ENCODE assay signal across 11 cellular contexts in genomic region chr20:24468401-24469115, GRCh38. TPM values are rescaled to one million over a fixed set of nuclear protein-coding genes. Genes with fewer than 3 reads are reported as not detected.
A peak's percentile ranks its signal among the peaks of the same experiment; 100 is the strongest.
DNase-seq lines count a peak whose midpoint lies in the region; ATAC-seq, FAIRE-seq and TF ChIP-seq lines count a peak whose summit lies in the region.
"Had no signal": no experiment of that assay in that cellular context is flagged by ENCODE, and none has a peak within 500 bp of the region (broad histone marks: within the 10 kb centered on the region; RNA-seq: fewer than 3 reads in every experiment).

No MANE protein-coding gene starts in this region.

- H3K4me1 ChIP-seq in GM23338 (ENCODE audit: insufficient read depth) (peaks cover 35% of the 10 kb centered on the region), keratinocyte (ENCODE audit: control insufficient read depth, extremely low read depth, insufficient read depth, low read length) (peaks cover 7% of the 10 kb centered on the region), sigmoid colon (peaks cover 0 to 40% (median 30%) of the 10 kb centered on the region in 4 donors), PC-9 (replicated peaks; ENCODE audit: insufficient read depth) (no peaks in the 10 kb centered on the region)

- no peaks in the 10 kb centered on the region for H3K9me1 ChIP-seq in keratinocyte (ENCODE audit: control insufficient read depth, extremely low read depth, insufficient read depth, low read length)

- H3K27ac Mint-ChIP-seq in GM23338 (no peak overlapping the region), brain (peak overlapping the region in 1 of 5 experiments; percentile 19)
- H3K27ac Mint-ChIP-seq: CD8-positive, alpha-beta memory T cell had no signal

- no peak for TF ChIP-seq POLR2A in sigmoid colon (IDR thresholded peaks at IDR 0.05)

- H3K36me3 Mint-ChIP-seq in GM23338 (ENCODE audit: low read depth) (no peaks in the 10 kb centered on the region; the same call in 2 of the 3 replicates), brain (no peaks in the 10 kb centered on the region)
- H3K36me3 Mint-ChIP-seq: CD8-positive, alpha-beta memory T cell had no signal

- intact Hi-C loops in sigmoid colon (cut with DNase I), result loop anchor here (10.0 kb wide), 2 partner anchors 94 to 304 kb away; no protein-coding TSS in a partner anchor
- intact Hi-C loops in PC-9 (cut with micrococcal nuclease; ENCODE audit: unreplicated experiment), result no loop called here

- peaks cover 20% of the 10 kb centered on the region for H3K79me2 ChIP-seq in GM23338 (replicated peaks; ENCODE audit: insufficient read depth)
- no peaks in the 10 kb centered on the region for H3K79me2 ChIP-seq in keratinocyte (ENCODE audit: control insufficient read depth, insufficient read depth, low read length)
- H3K79me2 ChIP-seq in PC-9 (ENCODE audit: low read depth), result no peaks in the 10 kb centered on the region

- no peak for TF ChIP-seq CTCF in GM23338 (conservative IDR thresholded peaks at IDR 0.05; ENCODE audit: low read depth in 2 of 2)
- TF ChIP-seq CTCF in brain (conservative IDR thresholded peaks at IDR 0.05), result no peak
- no peak for TF ChIP-seq CTCF in keratinocyte (optimal IDR thresholded peaks at IDR 0.05 in 1 of 3, IDR thresholded peaks at IDR 0.05 in 1 of 3, conservative IDR thresholded peaks at IDR 0.05 in 1 of 3; ENCODE audit: extremely low read depth in 1 of 3, insufficient read depth in 2 of 3, low read length in 3 of 3)
- TF ChIP-seq CTCF in sigmoid colon (IDR thresholded peaks at IDR 0.05), result no peak
- TF ChIP-seq CTCF in PC-9 (conservative IDR thresholded peaks at IDR 0.05), result no peak

- H3K9me3 ChIP-seq in keratinocyte (ENCODE audit: control insufficient read depth, low read depth, low read length) (no peaks in the 10 kb centered on the region), sigmoid colon (no peaks in the 10 kb centered on the region), PC-9 (ENCODE audit: insufficient read depth, low read depth) (no peaks in the 10 kb centered on the region)

- H3K4me3 ChIP-seq in GM23338, result peak overlapping the region; percentile 91
- no peak overlapping the region for H3K4me3 ChIP-seq in keratinocyte (ENCODE audit: control insufficient read depth in 2 of 3, extremely low read depth in 1 of 3, insufficient read depth in 2 of 3, low read depth in 1 of 3, low read length in 3 of 3)
- H3K4me3 ChIP-seq in sigmoid colon, result peak overlapping the region in 3 of 4 donors; percentile 38 to 56 (median 54)
- no peak overlapping the region for H3K4me3 ChIP-seq in PC-9
- H3K4me3 ChIP-seq: SK-N-MC had no signal

- H3K9ac ChIP-seq in keratinocyte (ENCODE audit: control insufficient read depth, extremely low read depth, insufficient read depth, low read length), result no peak overlapping the region

- H4K20me1 ChIP-seq in GM23338 (replicated peaks; ENCODE audit: insufficient read depth) (peaks cover 9% of the 10 kb centered on the region), keratinocyte (ENCODE audit: control insufficient read depth, extremely low read depth, insufficient read depth, low read length) (no peaks in the 10 kb centered on the region), PC-9 (ENCODE audit: insufficient read depth) (no peaks in the 10 kb centered on the region)

- H3F3A ChIP-seq in GM23338 (replicated peaks; ENCODE audit: low read depth) (no peaks in the 10 kb centered on the region), PC-9 (ENCODE audit: insufficient read depth, low read depth) (no peaks in the 10 kb centered on the region)

- DNase-seq in GM23338 (ENCODE audit: low spot score), result no peak
- no peak for DNase-seq in keratinocyte (ENCODE audit: low read depth, low spot score)
- no peak for DNase-seq in sigmoid colon
- no peak for DNase-seq in PC-9
- DNase-seq in cerebellar nuclear complex (lab: John Stamatoyannopoulos, UW), result no peak
- DNase-seq in Ammon's horn (ENCODE audit: low spot score), result no peak
- DNase-seq in effector CD4-positive, alpha-beta T cell, result no peak
- DNase-seq: CD8-positive, alpha-beta memory T cell had no signal

- ATAC-seq in GM23338, result peak; percentile 5

- POLR2A ChIA-PET in PC-9 (lab: Charles Lee; ENCODE audit: unreplicated experiment), result no interaction called here

- peaks cover 8% of the 10 kb centered on the region; the same call in 1 of the 2 replicates for H3K9me2 ChIP-seq in GM23338 (ENCODE audit: insufficient read depth)
- H3K9me2 ChIP-seq in PC-9 (ENCODE audit: insufficient read depth), result no peaks in the 10 kb centered on the region

- no peak for TF ChIP-seq EP300 in sigmoid colon (IDR thresholded peaks at IDR 0.05)

- FAIRE-seq in keratinocyte (lab: Jason Lieb, UNC), result no peak

- H3K4me1 Mint-ChIP-seq in GM23338 (peaks cover 42% of the 10 kb centered on the region), brain (peaks cover 53% of the 10 kb centered on the region)
- H3K4me1 Mint-ChIP-seq: CD8-positive, alpha-beta memory T cell; central memory CD8-positive, alpha-beta T cell had no signal

- H3K27me3 Mint-ChIP-seq in GM23338 (ENCODE audit: insufficient read depth, low read depth, poor library complexity) (peaks cover 57% of the 10 kb centered on the region), brain (peaks cover 80% of the 10 kb centered on the region)

- no TSS peak for BruUV-seq in PC-9 (replicated peaks; lab: Mats Ljungman, UMichigan)

- H3K9me3 Mint-ChIP-seq in GM23338 (no peaks in the 10 kb centered on the region), brain (no peaks in the 10 kb centered on the region)
- H3K9me3 Mint-ChIP-seq: CD8-positive, alpha-beta memory T cell; central memory CD8-positive, alpha-beta T cell had no signal

- CTCF ChIA-PET in PC-9 (lab: Charles Lee), result no interaction called here

- H3K4me3 Mint-ChIP-seq in GM23338 (peak overlapping the region; percentile 75), brain (peak overlapping the region; percentile 49 to 79 (median 70))
- H3K4me3 Mint-ChIP-seq: CD8-positive, alpha-beta memory T cell; central memory CD8-positive, alpha-beta T cell had no signal

- H2AFZ ChIP-seq in GM23338 (peak overlapping the region; percentile 96), keratinocyte (ENCODE audit: control insufficient read depth, low read length) (no peak overlapping the region), PC-9 (no peak overlapping the region)

- H3K27me3 ChIP-seq in GM23338 (ENCODE audit: insufficient read depth) (peaks cover 80% of the 10 kb centered on the region), keratinocyte (ENCODE audit: control insufficient read depth, extremely low read depth, insufficient read depth, low read length) (peaks cover 52% of the 10 kb centered on the region), sigmoid colon (peaks cover 5 to 55% (median 40%) of the 10 kb centered on the region in 3 donors), PC-9 (ENCODE audit: insufficient read depth, low read depth) (no peaks in the 10 kb centered on the region)

- dilution Hi-C loops in keratinocyte (cut with MboI; ENCODE audit: extremely low pct_ligation_motif_present, low sequenced_read_pairs), result no loop called here

- H3K36me3 ChIP-seq in GM23338 (ENCODE audit: insufficient read depth) (no peaks in the 10 kb centered on the region), keratinocyte (ENCODE audit: control insufficient read depth in 2 of 2, extremely low read depth in 1 of 2, insufficient read depth in 2 of 2, low read length in 2 of 2) (no peaks in the 10 kb centered on the region), sigmoid colon (no peaks in the 10 kb centered on the region), PC-9 (ENCODE audit: low read depth) (no peaks in the 10 kb centered on the region)

- H3K27ac ChIP-seq in GM23338 (ENCODE audit: low read depth), result no peak overlapping the region
- no peak overlapping the region for H3K27ac ChIP-seq in keratinocyte (ENCODE audit: control insufficient read depth, insufficient read depth, low read length)
- H3K27ac ChIP-seq in sigmoid colon, result no peak overlapping the region
- no peak overlapping the region for H3K27ac ChIP-seq in PC-9
- H3K27ac ChIP-seq: SK-N-MC had no signal

- 42 to 61% methylated on average over 23 of the region's 23 CpGs for WGBS in sigmoid colon, 2 donors

- H3K4me2 ChIP-seq in GM23338 (peak overlapping the region; percentile 100), keratinocyte (ENCODE audit: control insufficient read depth, extremely low read depth, insufficient read depth, low read depth, low read length) (peak overlapping the region; percentile 77), PC-9 (no peak overlapping the region)

RNA-seq across cellular contexts. Expression of gene SYNDIG1, which starts 0.9 kb away (rescaled TPM):
- total RNA-seq in GM23338 (2014; rRNA removed; shearing (Covaris generic)), result 4.8 and 7.4 TPM in 2 replicates
- 2.8 and 3.0 TPM in 2 replicates for polyA plus RNA-seq in GM23338 (2016; fragmentation: Nextera tagmentation; extraction: Ambion mirVana)
- polyA plus RNA-seq in brain (ENCODE audit: insufficient read depth, low read depth, low replicate concordance), result 19.3 TPM
- polyA plus RNA-seq in keratinocyte, result 0.37 to 1.7 TPM (median 0.38 TPM) in 3 replicates
- polyA plus RNA-seq in keratinocyte (2011; ENCODE audit: low read depth), result not detected
- 0.69 and 1.1 TPM in 2 replicates for polyA plus RNA-seq in keratinocyte (2011; cell fraction: cytosol; rRNA removed)
- 0.79 and 2.9 TPM in 2 replicates for polyA plus RNA-seq in keratinocyte (2011; cell fraction: nucleus; rRNA removed)
- 0.10 and 1.9 TPM in 2 replicates for polyA plus RNA-seq in keratinocyte (2012; ENCODE audit: low replicate concordance)
- polyA minus RNA-seq in keratinocyte, result 0.26 to 4.0 TPM (median 0.38 TPM) in 3 replicates
- 0.77 TPM for polyA minus RNA-seq in keratinocyte (2011; cell fraction: cytosol; rRNA and poly(A)+ RNA removed)
- 1.5 and 4.3 TPM in 2 replicates for polyA minus RNA-seq in keratinocyte (2011; cell fraction: nucleus; rRNA and poly(A)+ RNA removed)
- total RNA-seq in sigmoid colon, result under 1 TPM in 3 of 4 donors, not detected in 1; 0.16 to 0.36 (median 0.27) TPM
- under 1 TPM in 2 of 3 donors, not detected in 1; 0.60 to 0.69 TPM for polyA plus RNA-seq in sigmoid colon
- 0.17 and 0.35 TPM in 2 replicates for total RNA-seq in PC-9 (2021)
- total RNA-seq: CD8-positive, alpha-beta memory T cell had no signal
- polyA plus RNA-seq: CD8-positive, alpha-beta memory T cell had no signal

Comparison
In these comparisons a context has a peak if more than half of its experiments do, and no peak if none do; other contexts are left out.
1. H3K4me3 ChIP-seq: peak in GM23338 (single experiment) and sigmoid colon (3 of 4); none in keratinocyte (0 of 3) and PC-9 (single experiment).